ENCODE assay signal across 27 cellular contexts in genomic region chr1:214463596-214463995, GRCh38.
DNase-seq lines count a peak whose midpoint lies in the region; ATAC-seq and TF ChIP-seq lines count a peak whose summit lies in the region.
"Had no signal": no experiment of that assay in that cellular context is flagged by ENCODE, and none has a peak within 500 bp of the region (broad histone marks: within the 10 kb centered on the region; RNA-seq: fewer than 3 reads in every experiment).

No MANE protein-coding gene starts in this region.

- H3K27ac ChIP-seq in RWPE1 (peak overlapping the region; percentile 44), epithelial cell of prostate (peak overlapping the region; percentile 72), osteoblast (ENCODE audit: low read depth, low read length) (peak overlapping the region; percentile 40)
- H3K27ac ChIP-seq: GM23248, lower lobe of right lung, neutrophil had no signal

- H3K4me2 ChIP-seq in osteoblast (ENCODE audit: insufficient read depth, low read length): no peak overlapping the region

- H4K20me1 ChIP-seq in osteoblast (ENCODE audit: insufficient read depth, low read length): peaks cover 13% of the 10 kb centered on the region

- no peak overlapping the region for H3K4me3 ChIP-seq in osteoblast (ENCODE audit: insufficient read depth, low read length)
- H3K4me3 ChIP-seq: GM23248, lower lobe of right lung had no signal

- H3K79me2 ChIP-seq in osteoblast (ENCODE audit: insufficient read depth, low read length): peaks cover 98% of the 10 kb centered on the region

- H3K4me1 ChIP-seq in osteoblast (ENCODE audit: insufficient read depth, low read length): peaks cover 24% of the 10 kb centered on the region
- H3K4me1 ChIP-seq: BE2C, lower lobe of right lung had no signal

- H3K36me3 Mint-ChIP-seq in osteocyte (ENCODE audit: unreplicated experiment): peaks cover 16% of the 10 kb centered on the region
- H3K36me3 Mint-ChIP-seq in activated CD4-positive, alpha-beta T cell treated with anti-CD3 and anti-CD28 coated beads, Interleukin-2, amount 10 ng/mL, durations not matched to agents 7 days and 5 days (ENCODE audit: low read depth): no peaks in the 10 kb centered on the region
- H3K36me3 Mint-ChIP-seq: activated naive CD8-positive, alpha-beta T cell treated with anti-CD3 and anti-CD28 coated beads, Interleukin-2, amount 10 ng/mL, durations not matched to agents 7 days and 5 days; brain; stimulated activated effector memory CD8-positive, alpha-beta T cell treated with anti-CD3 and anti-CD28 coated beads, Interleukin-12 subunit alpha, Interleukin-12 subunit beta, amount 100 ng/mL, for 72 hours had no signal

- no peaks in the 10 kb centered on the region for H3K27me3 Mint-ChIP-seq in osteocyte (ENCODE audit: unreplicated experiment)
- H3K27me3 Mint-ChIP-seq in activated CD4-positive, alpha-beta T cell treated with anti-CD3 and anti-CD28 coated beads, Interleukin-2, amount 10 ng/mL, durations not matched to agents 7 days and 5 days: no peaks in the 10 kb centered on the region
- H3K27me3 Mint-ChIP-seq: brain had no signal

- peaks cover 53% of the 10 kb centered on the region for H3K4me1 Mint-ChIP-seq in osteocyte (ENCODE audit: unreplicated experiment)
- H3K4me1 Mint-ChIP-seq in activated CD4-positive, alpha-beta T cell treated with anti-CD3 and anti-CD28 coated beads, Interleukin-2, amount 10 ng/mL, durations not matched to agents 7 days and 5 days: no peaks in the 10 kb centered on the region
- H3K4me1 Mint-ChIP-seq: activated naive CD8-positive, alpha-beta T cell treated with anti-CD3 and anti-CD28 coated beads, Interleukin-2, amount 10 ng/mL, durations not matched to agents 7 days and 5 days; stimulated activated effector memory CD8-positive, alpha-beta T cell treated with anti-CD3 and anti-CD28 coated beads, Interleukin-12 subunit alpha, Interleukin-12 subunit beta, amount 100 ng/mL, for 72 hours had no signal

- no peaks in the 10 kb centered on the region for H3K9me3 ChIP-seq in osteoblast (ENCODE audit: low read depth, low read length)
- H3K9me3 ChIP-seq: BE2C, lower lobe of right lung, neutrophil had no signal

- TF ChIP-seq CTCF in RWPE1 (conservative IDR thresholded peaks at IDR 0.05; ENCODE audit: low read depth) (no peak), osteoblast (IDR thresholded peaks at IDR 0.05; ENCODE audit: extremely low read depth, low read depth, low read length) (no peak), osteocyte (IDR thresholded peaks at IDR 0.05) (no peak)

- no peak overlapping the region for H3K4me3 Mint-ChIP-seq in osteocyte (ENCODE audit: unreplicated experiment)
- no peak overlapping the region for H3K4me3 Mint-ChIP-seq in activated CD4-positive, alpha-beta T cell treated with anti-CD3 and anti-CD28 coated beads, Interleukin-2, amount 10 ng/mL, durations not matched to agents 7 days and 5 days
- H3K4me3 Mint-ChIP-seq: activated naive CD8-positive, alpha-beta T cell treated with anti-CD3 and anti-CD28 coated beads, Interleukin-2, amount 10 ng/mL, durations not matched to agents 7 days and 5 days; brain; stimulated activated effector memory CD8-positive, alpha-beta T cell treated with anti-CD3 and anti-CD28 coated beads, Interleukin-12 subunit alpha, Interleukin-12 subunit beta, amount 100 ng/mL, for 72 hours had no signal

- POLR2A ChIA-PET in RWPE1 (lab: Yijun Ruan, JAX; ENCODE audit: low non-redundant PET): interaction anchor here (0.5 kb wide), 1 partner anchor 14 kb away, joined by 3 read pairs; no protein-coding TSS in a partner anchor
- POLR2A ChIA-PET in activated CD4-positive, alpha-beta T cell treated with anti-CD3 and anti-CD28 coated beads, Interleukin-2, amount 10 ng/mL, durations not matched to agents 7 days and 5 days (lab: Charles Lee): no interaction called here

- no peak overlapping the region for H3K27ac Mint-ChIP-seq in osteocyte (ENCODE audit: unreplicated experiment)
- H3K27ac Mint-ChIP-seq in activated CD4-positive, alpha-beta T cell treated with anti-CD3 and anti-CD28 coated beads, Interleukin-2, amount 10 ng/mL, durations not matched to agents 7 days and 5 days: no peak overlapping the region
- H3K27ac Mint-ChIP-seq: activated naive CD8-positive, alpha-beta T cell treated with anti-CD3 and anti-CD28 coated beads, Interleukin-2, amount 10 ng/mL, durations not matched to agents 7 days and 5 days; stimulated activated effector memory CD8-positive, alpha-beta T cell treated with anti-CD3 and anti-CD28 coated beads, Interleukin-12 subunit alpha, Interleukin-12 subunit beta, amount 100 ng/mL, for 72 hours had no signal

- no peak overlapping the region for H2AFZ ChIP-seq in osteoblast (ENCODE audit: low read length)
- H2AFZ ChIP-seq: GM23248 had no signal

- H3K9me3 Mint-ChIP-seq in osteocyte (ENCODE audit: unreplicated experiment): no peaks in the 10 kb centered on the region
- no peaks in the 10 kb centered on the region for H3K9me3 Mint-ChIP-seq in activated CD4-positive, alpha-beta T cell treated with anti-CD3 and anti-CD28 coated beads, Interleukin-2, amount 10 ng/mL, durations not matched to agents 7 days and 5 days
- H3K9me3 Mint-ChIP-seq: activated naive CD8-positive, alpha-beta T cell treated with anti-CD3 and anti-CD28 coated beads, Interleukin-2, amount 10 ng/mL, durations not matched to agents 7 days and 5 days; brain; stimulated activated effector memory CD8-positive, alpha-beta T cell treated with anti-CD3 and anti-CD28 coated beads, Interleukin-12 subunit alpha, Interleukin-12 subunit beta, amount 100 ng/mL, for 72 hours had no signal

- peaks cover 39% of the 10 kb centered on the region for H3K36me3 ChIP-seq in osteoblast (ENCODE audit: insufficient read depth, low read length)
- H3K36me3 ChIP-seq: BE2C, lower lobe of right lung, neutrophil had no signal

- no peak for ATAC-seq in GM21619 (IDR thresholded peaks at IDR 0.05; ENCODE audit: unreplicated experiment)
- ATAC-seq: esophagus mucosa; lower lobe of right lung; stimulated activated effector memory CD8-positive, alpha-beta T cell treated with anti-CD3 and anti-CD28 coated beads, Interleukin-12 subunit alpha, Interleukin-12 subunit beta, amount 100 ng/mL, for 72 hours had no signal

- no peaks in the 10 kb centered on the region for H3K27me3 ChIP-seq in osteoblast (ENCODE audit: insufficient read depth, low read length)
- H3K27me3 ChIP-seq: neutrophil had no signal

- peak; percentile 28 for DNase-seq in EL
- no peak for DNase-seq in RWPE1 (ENCODE audit: low spot score)
- no peak for DNase-seq in epithelial cell of prostate (ENCODE audit: low read depth, low spot score)
- no peak for DNase-seq in osteoblast (ENCODE audit: insufficient read length, low spot score, missing footprints)
- no peak for DNase-seq in osteocyte (ENCODE audit: extremely low spot score, unreplicated experiment)
- no peak for DNase-seq in activated CD4-positive, alpha-beta T cell treated with anti-CD3 and anti-CD28 coated beads, Interleukin-2, amount 10 ng/mL, durations not matched to agents 7 days and 5 days
- no peak for DNase-seq in activated CD8-positive, alpha-beta memory T cell treated with anti-CD3 and anti-CD28 coated beads for 24 hours
- DNase-seq: activated CD4-positive, alpha-beta T cell treated with anti-CD3 and anti-CD28 coated beads, Interleukin-2, amount 50 U/mL, for 48 hours; activated CD4-positive, CD25-positive, alpha-beta regulatory T cell; activated effector memory CD4-positive, alpha-beta T cell treated with anti-CD3 and anti-CD28 coated beads, Interleukin-2, amount 50 U/mL, for 16 hours; activated naive CD8-positive, alpha-beta T cell treated with anti-CD3 and anti-CD28 coated beads, Interleukin-2, amount 10 ng/mL, durations not matched to agents 7 days and 5 days; BE2C; DMS53; effector memory CD4-positive, alpha-beta T cell; GM23248; hypothalamus; lower lobe of right lung; NCI-H69; small intestine; stimulated activated CD4-positive, alpha-beta T cell treated with anti-CD3 and anti-CD28 coated beads, Interleukin-2, amount 100 ng/mL, for 48 hours; substantia nigra; T-helper 9 cell had no signal

- CTCF ChIA-PET in RWPE1 (lab: Yijun Ruan, JAX): no interaction called here
- CTCF ChIA-PET in activated CD4-positive, alpha-beta T cell treated with anti-CD3 and anti-CD28 coated beads, Interleukin-2, amount 10 ng/mL, durations not matched to agents 7 days and 5 days (lab: Charles Lee): interaction anchor here (0.7 to 2.2 kb wide), 2 partner anchors 9 to 32 kb away, joined by 3 to 5 read pairs; no protein-coding TSS in a partner anchor
